22 cellular contexts compared by ENCODE assay signal in the genomic region with DNA sequence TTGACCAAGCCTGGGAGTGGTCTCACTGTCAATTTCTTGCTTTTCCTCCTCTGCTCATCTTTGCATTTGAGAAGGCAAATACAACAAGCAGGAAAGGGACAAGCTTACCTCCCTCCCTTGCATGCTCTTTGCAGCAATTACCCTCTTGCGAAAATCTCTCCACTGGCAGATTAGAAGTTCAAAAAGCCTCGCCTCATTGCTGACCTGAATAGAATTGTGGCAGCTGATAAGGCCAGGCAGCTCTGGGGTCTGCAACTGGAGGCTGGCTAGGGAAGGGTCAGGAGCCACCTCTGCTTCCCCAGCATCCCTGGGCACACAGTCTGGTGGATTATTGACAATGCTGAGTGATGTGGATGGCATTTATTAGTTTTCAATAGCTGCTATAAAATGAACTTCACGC.
DNase-seq lines count a peak whose midpoint lies in the region; ATAC-seq and TF ChIP-seq lines count a peak whose summit lies in the region.
"Had no signal": no experiment of that assay in that cellular context is flagged by ENCODE, and none has a peak within 500 bp of the region (broad histone marks: within the 10 kb centered on the region; RNA-seq: fewer than 3 reads in every experiment).

No MANE protein-coding gene starts in this region.

- H3K4me1 Mint-ChIP-seq in activated naive CD8-positive, alpha-beta T cell treated with anti-CD3 and anti-CD28 coated beads, Interleukin-2, amount 10 ng/mL, durations not matched to agents 7 days and 5 days: no peaks in the 10 kb centered on the region
- H3K4me1 Mint-ChIP-seq in activated naive CD8-positive, alpha-beta T cell treated with anti-CD3 and anti-CD28 coated beads for 36 hours: no peaks in the 10 kb centered on the region
- H3K4me1 Mint-ChIP-seq in neural progenitor cell: peaks cover 2% of the 10 kb centered on the region
- H3K4me1 Mint-ChIP-seq: B cell had no signal

- no peaks in the 10 kb centered on the region for H3K36me3 ChIP-seq in neural progenitor cell
- H3K36me3 ChIP-seq: BLaER1 treated with 17β-estradiol and CSF1 and Interleukin-3, amounts not matched to agents 10 nM and 100 nM had no signal

- no peak for TF ChIP-seq CTCF in neural progenitor cell (IDR thresholded peaks at IDR 0.05)

- no peaks in the 10 kb centered on the region for H4K20me1 ChIP-seq in neural progenitor cell (ENCODE audit: low read depth)
- H4K20me1 ChIP-seq: BLaER1 treated with 17β-estradiol and CSF1 and Interleukin-3, amounts not matched to agents 10 nM and 100 nM had no signal

- H3K27ac Mint-ChIP-seq in activated naive CD8-positive, alpha-beta T cell treated with anti-CD3 and anti-CD28 coated beads, Interleukin-2, amount 10 ng/mL, durations not matched to agents 7 days and 5 days: peak overlapping the region; percentile 4
- H3K27ac Mint-ChIP-seq in activated naive CD8-positive, alpha-beta T cell treated with anti-CD3 and anti-CD28 coated beads for 36 hours: no peak overlapping the region
- no peak overlapping the region for H3K27ac Mint-ChIP-seq in neural progenitor cell
- H3K27ac Mint-ChIP-seq: B cell; CD4-positive, alpha-beta T cell; CD8-positive, alpha-beta T cell had no signal

- no peak for DNase-seq in activated naive CD8-positive, alpha-beta T cell treated with anti-CD3 and anti-CD28 coated beads, Interleukin-2, amount 10 ng/mL, durations not matched to agents 7 days and 5 days
- no peak for DNase-seq in activated naive CD8-positive, alpha-beta T cell treated with anti-CD3 and anti-CD28 coated beads for 36 hours
- DNase-seq in iPS-NIHi11 (ENCODE audit: low spot score) (peak; percentile 16), neural progenitor cell (ENCODE audit: low spot score) (peak; percentile 4), COLO829 (ENCODE audit: low spot score) (no peak), caudate nucleus (lab: John Stamatoyannopoulos, UW) (no peak)
- DNase-seq: AML-193; CD4-positive, alpha-beta T cell; CD8-positive, alpha-beta T cell; COR-L47; DMS 273 treated with DMSO at 0.1 percent for 48 hours; DMS153; DMS53; DMS79; DND-41; EL; GF-D8 had no signal

- POLR2A ChIA-PET in activated naive CD8-positive, alpha-beta T cell treated with anti-CD3 and anti-CD28 coated beads, Interleukin-2, amount 10 ng/mL, durations not matched to agents 7 days and 5 days (lab: Charles Lee): no interaction called here

- H3K4me1 ChIP-seq in neural progenitor cell: peaks cover 6% of the 10 kb centered on the region
- H3K4me1 ChIP-seq: A549; BLaER1 treated with 17β-estradiol and CSF1 and Interleukin-3, amounts not matched to agents 10 nM and 100 nM had no signal

- no peaks in the 10 kb centered on the region for H3K79me2 ChIP-seq in neural progenitor cell (ENCODE audit: low read depth)

- H2AFZ ChIP-seq in neural progenitor cell (replicated peaks): no peak overlapping the region

- no peaks in the 10 kb centered on the region for H3K27me3 ChIP-seq in neural progenitor cell
- H3K27me3 ChIP-seq: BLaER1 treated with 17β-estradiol and CSF1 and Interleukin-3, amounts not matched to agents 10 nM and 100 nM had no signal

- no peaks in the 10 kb centered on the region for H3K9me3 ChIP-seq in neural progenitor cell (ENCODE audit: low read depth)
- H3K9me3 ChIP-seq: A549; BLaER1 treated with 17β-estradiol and CSF1 and Interleukin-3, amounts not matched to agents 10 nM and 100 nM had no signal

- no peak overlapping the region for H3K4me3 ChIP-seq in neural progenitor cell
- H3K4me3 ChIP-seq: A549; BLaER1 treated with 17β-estradiol and CSF1 and Interleukin-3, amounts not matched to agents 10 nM and 100 nM had no signal

- no peak overlapping the region for H3K4me2 ChIP-seq in neural progenitor cell
- H3K4me2 ChIP-seq: A549; BLaER1 treated with 17β-estradiol and CSF1 and Interleukin-3, amounts not matched to agents 10 nM and 100 nM had no signal

- no peaks in the 10 kb centered on the region for H3K27me3 Mint-ChIP-seq in activated naive CD8-positive, alpha-beta T cell treated with anti-CD3 and anti-CD28 coated beads, Interleukin-2, amount 10 ng/mL, durations not matched to agents 7 days and 5 days
- no peaks in the 10 kb centered on the region for H3K27me3 Mint-ChIP-seq in activated naive CD8-positive, alpha-beta T cell treated with anti-CD3 and anti-CD28 coated beads for 36 hours
- no peaks in the 10 kb centered on the region for H3K27me3 Mint-ChIP-seq in neural progenitor cell (ENCODE audit: insufficient read depth, low read depth)
- H3K27me3 Mint-ChIP-seq: B cell; CD4-positive, alpha-beta T cell had no signal

- ATAC-seq in activated naive CD8-positive, alpha-beta T cell treated with anti-CD3 and anti-CD28 coated beads, Interleukin-2, amount 10 ng/mL, durations not matched to agents 7 days and 5 days (ENCODE audit: low read depth): no peak
- ATAC-seq: A549; CD8-positive, alpha-beta T cell had no signal

- no peaks in the 10 kb centered on the region for H3F3A ChIP-seq in neural progenitor cell (ENCODE audit: low read depth)

- no peak overlapping the region for H3K9ac ChIP-seq in neural progenitor cell
- H3K9ac ChIP-seq: BLaER1 treated with 17β-estradiol and CSF1 and Interleukin-3, amounts not matched to agents 10 nM and 100 nM had no signal

- no peak overlapping the region for H3K27ac ChIP-seq in neural progenitor cell
- no peak overlapping the region for H3K27ac ChIP-seq in caudate nucleus (ENCODE audit: low read depth, low read length)
- H3K27ac ChIP-seq: 22Rv1; A549; BLaER1 treated with 17β-estradiol and CSF1 and Interleukin-3, amounts not matched to agents 10 nM and 100 nM; C4-2B had no signal

- no peaks in the 10 kb centered on the region for H3K9me3 Mint-ChIP-seq in activated naive CD8-positive, alpha-beta T cell treated with anti-CD3 and anti-CD28 coated beads, Interleukin-2, amount 10 ng/mL, durations not matched to agents 7 days and 5 days
- H3K9me3 Mint-ChIP-seq in activated naive CD8-positive, alpha-beta T cell treated with anti-CD3 and anti-CD28 coated beads for 36 hours: no peaks in the 10 kb centered on the region
- no peaks in the 10 kb centered on the region for H3K9me3 Mint-ChIP-seq in neural progenitor cell
- H3K9me3 Mint-ChIP-seq: CD4-positive, alpha-beta T cell; CD8-positive, alpha-beta T cell had no signal

- no peak overlapping the region for H3K4me3 Mint-ChIP-seq in activated naive CD8-positive, alpha-beta T cell treated with anti-CD3 and anti-CD28 coated beads, Interleukin-2, amount 10 ng/mL, durations not matched to agents 7 days and 5 days
- no peak overlapping the region for H3K4me3 Mint-ChIP-seq in activated naive CD8-positive, alpha-beta T cell treated with anti-CD3 and anti-CD28 coated beads for 36 hours
- no peak overlapping the region for H3K4me3 Mint-ChIP-seq in neural progenitor cell
- H3K4me3 Mint-ChIP-seq: B cell; CD4-positive, alpha-beta T cell; CD8-positive, alpha-beta T cell had no signal

- no peaks in the 10 kb centered on the region for H3K36me3 Mint-ChIP-seq in activated naive CD8-positive, alpha-beta T cell treated with anti-CD3 and anti-CD28 coated beads, Interleukin-2, amount 10 ng/mL, durations not matched to agents 7 days and 5 days
- no peaks in the 10 kb centered on the region for H3K36me3 Mint-ChIP-seq in activated naive CD8-positive, alpha-beta T cell treated with anti-CD3 and anti-CD28 coated beads for 36 hours
- H3K36me3 Mint-ChIP-seq in neural progenitor cell: no peaks in the 10 kb centered on the region
- H3K36me3 Mint-ChIP-seq: CD8-positive, alpha-beta T cell had no signal

Comparison
In these comparisons a context has a peak if more than half of its experiments do, and no peak if none do; other contexts are left out.
1. DNase-seq: peak in iPS-NIHi11 (single experiment) and neural progenitor cell (single experiment); none in activated naive CD8-positive, alpha-beta T cell treated with anti-CD3 and anti-CD28 coated beads, Interleukin-2, amount 10 ng/mL, durations not matched to agents 7 days and 5 days (single experiment), activated naive CD8-positive, alpha-beta T cell treated with anti-CD3 and anti-CD28 coated beads for 36 hours (single experiment), COLO829 (single experiment) and caudate nucleus (0 of 61).